In genomic region chr4:181562399-181562798, GRCh38 we compare ENCODE assay signal across 1 cellular context.
TF ChIP-seq lines count a peak whose summit lies in the region.

No MANE protein-coding gene starts in this region.

TF ChIP-seq in SK-N-SH treated with all-trans-retinoic acid at 6 μM for 48 hours, 23 proteins besides CTCF, POLR2A, EP300 and RAD21 (continued from another document):
- TF ChIP-seq PATZ1 (CRISPR knock-in tag; IDR thresholded peaks at IDR 0.05; ENCODE audit: borderline replicate concordance) (no peak), ESRRG (CRISPR knock-in tag; IDR thresholded peaks at IDR 0.05) (no peak), TSHZ2 (CRISPR knock-in tag; IDR thresholded peaks at IDR 0.05) (no peak)
